ENCODE assay signal across 8 cellular contexts in the genomic region with DNA sequence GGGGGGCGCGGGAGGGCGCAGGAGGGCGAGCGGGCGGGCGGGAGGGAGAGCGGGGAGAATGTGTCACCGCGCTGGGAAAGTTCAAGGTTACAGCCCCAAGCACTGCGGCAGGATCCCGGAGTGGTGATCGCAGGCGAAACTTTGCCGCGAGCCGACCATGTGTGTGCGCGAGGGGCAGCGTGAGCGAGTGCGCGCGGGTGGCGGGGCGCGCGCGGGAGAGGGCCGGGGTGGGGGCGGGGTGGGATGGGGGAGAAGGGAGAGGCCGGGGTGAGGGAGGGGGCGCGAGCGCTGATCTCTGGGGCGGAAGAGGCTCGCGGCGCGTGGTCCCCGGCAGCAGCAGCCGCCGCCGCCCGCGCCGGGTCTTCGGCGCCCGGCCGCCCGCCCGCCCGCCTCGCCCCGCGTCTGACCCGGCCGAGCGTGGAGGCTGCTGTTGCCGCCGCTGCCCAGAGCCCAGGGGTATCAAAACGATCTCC. TPM values are rescaled to one million over a fixed set of nuclear protein-coding genes. Genes with fewer than 3 reads are reported as not detected.
A peak's percentile ranks its signal among the peaks of the same experiment; 100 is the strongest.
DNase-seq lines count a peak whose midpoint lies in the region; ATAC-seq and TF ChIP-seq lines count a peak whose summit lies in the region.

A gene (minus strand): TSS at position 191 of the 473 bp plus-strand sequence. CDS start 630 bp downstream, outside the sequence.

- H3K4me3 ChIP-seq in NT2/D1 (ENCODE audit: insufficient read length, low read depth) (peak within 1 kb of the TSS; percentile 67), coronary artery (peak within 1 kb of the TSS; percentile 95)

- no peaks in the 10 kb centered on the region for H3K36me3 ChIP-seq in NT2/D1 (ENCODE audit: insufficient read depth, insufficient read length, low read length)

- H3K9ac ChIP-seq in NT2/D1 (ENCODE audit: insufficient read length, low read depth), result peak within 1 kb of the TSS; percentile 82

- H3K27ac ChIP-seq in coronary artery, result peak within 1 kb of the TSS; percentile 96 to 100

- H3K4me1 Mint-ChIP-seq in activated CD8-positive, alpha-beta memory T cell treated with anti-CD3 and anti-CD28 coated beads, Interleukin-2, amount 10 ng/mL, durations not matched to agents 7 days and 5 days, result peaks cover 19% of the 10 kb centered on the region
- H3K4me1 Mint-ChIP-seq in stimulated activated naive CD8-positive, alpha-beta T cell treated with anti-CD3 and anti-CD28 coated beads, Interleukin-15, amount 100 ng/mL, for 72 hours, result peaks cover 41% of the 10 kb centered on the region

- TF ChIP-seq CTCF in coronary artery (IDR thresholded peaks at IDR 0.05), result no peak

- DNase-seq in activated CD8-positive, alpha-beta memory T cell treated with anti-CD3 and anti-CD28 coated beads, Interleukin-2, amount 10 ng/mL, durations not matched to agents 7 days and 5 days, result no peak
- DNase-seq in activated CD8-positive, alpha-beta memory T cell treated with anti-CD3 and anti-CD28 coated beads, Interleukin-2, amount 50 U/mL, for 48 hours, result no peak
- DNase-seq in NT2/D1 (ENCODE audit: low read depth, low spot score) (peak; percentile 52), coronary artery (ENCODE audit: low spot score) (no peak), left lobe of liver (ENCODE audit: low spot score) (peak; percentile 64)
- no peak for DNase-seq in stimulated activated naive CD8-positive, alpha-beta T cell treated with anti-CD3 and anti-CD28 coated beads, Interleukin-15, amount 100 ng/mL, for 72 hours

- ATAC-seq in activated CD8-positive, alpha-beta memory T cell treated with anti-CD3 and anti-CD28 coated beads, Interleukin-2, amount 10 ng/mL, durations not matched to agents 7 days and 5 days, result no peak
- ATAC-seq in left lobe of liver (peak; percentile 19), GM19351 (IDR thresholded peaks at IDR 0.05; ENCODE audit: unreplicated experiment) (no peak), HG03565 (IDR thresholded peaks at IDR 0.05; ENCODE audit: unreplicated experiment) (no peak)
- peak; percentile 33 for ATAC-seq in stimulated activated naive CD8-positive, alpha-beta T cell treated with anti-CD3 and anti-CD28 coated beads, Interleukin-15, amount 100 ng/mL, for 72 hours

- peak within 1 kb of the TSS; percentile 52 for H3K27ac Mint-ChIP-seq in activated CD8-positive, alpha-beta memory T cell treated with anti-CD3 and anti-CD28 coated beads, Interleukin-2, amount 10 ng/mL, durations not matched to agents 7 days and 5 days
- H3K27ac Mint-ChIP-seq in stimulated activated naive CD8-positive, alpha-beta T cell treated with anti-CD3 and anti-CD28 coated beads, Interleukin-15, amount 100 ng/mL, for 72 hours, result no peak within 1 kb of the TSS

- peak within 1 kb of the TSS; percentile 60 for H3K4me3 Mint-ChIP-seq in activated CD8-positive, alpha-beta memory T cell treated with anti-CD3 and anti-CD28 coated beads, Interleukin-2, amount 10 ng/mL, durations not matched to agents 7 days and 5 days
- peak within 1 kb of the TSS; percentile 85 to 86 for H3K4me3 Mint-ChIP-seq in stimulated activated naive CD8-positive, alpha-beta T cell treated with anti-CD3 and anti-CD28 coated beads, Interleukin-15, amount 100 ng/mL, for 72 hours

- H3K9me3 ChIP-seq in NT2/D1 (ENCODE audit: insufficient read depth, low read length), result no peaks in the 10 kb centered on the region

- H3K27me3 Mint-ChIP-seq in activated CD8-positive, alpha-beta memory T cell treated with anti-CD3 and anti-CD28 coated beads, Interleukin-2, amount 10 ng/mL, durations not matched to agents 7 days and 5 days, result peaks cover 74% of the 10 kb centered on the region
- H3K27me3 Mint-ChIP-seq in stimulated activated naive CD8-positive, alpha-beta T cell treated with anti-CD3 and anti-CD28 coated beads, Interleukin-15, amount 100 ng/mL, for 72 hours, result peaks cover 61% of the 10 kb centered on the region

- H3K9me3 Mint-ChIP-seq in activated CD8-positive, alpha-beta memory T cell treated with anti-CD3 and anti-CD28 coated beads, Interleukin-2, amount 10 ng/mL, durations not matched to agents 7 days and 5 days (ENCODE audit: low read depth), result no peaks in the 10 kb centered on the region
- H3K9me3 Mint-ChIP-seq in stimulated activated naive CD8-positive, alpha-beta T cell treated with anti-CD3 and anti-CD28 coated beads, Interleukin-15, amount 100 ng/mL, for 72 hours, result no peaks in the 10 kb centered on the region

- H3K27me3 ChIP-seq in NT2/D1 (ENCODE audit: insufficient read depth, insufficient read length), result peaks cover 61% of the 10 kb centered on the region

- H3K4me1 ChIP-seq in NT2/D1 (ENCODE audit: insufficient read depth, insufficient read length), result no peaks in the 10 kb centered on the region

- CTCF ChIA-PET in activated CD8-positive, alpha-beta memory T cell treated with anti-CD3 and anti-CD28 coated beads, Interleukin-2, amount 10 ng/mL, durations not matched to agents 7 days and 5 days (lab: Charles Lee), result no interaction called here

- H3K36me3 Mint-ChIP-seq in activated CD8-positive, alpha-beta memory T cell treated with anti-CD3 and anti-CD28 coated beads, Interleukin-2, amount 10 ng/mL, durations not matched to agents 7 days and 5 days, result peaks cover 3% of the 10 kb centered on the region

RNA-seq across cellular contexts. Expression of the gene that starts here (rescaled TPM):
- total RNA-seq in activated CD8-positive, alpha-beta memory T cell treated with anti-CD3 and anti-CD28 coated beads, Interleukin-2, amount 10 ng/mL, durations not matched to agents 7 days and 5 days, result not detected
- total RNA-seq in left lobe of liver, result 38.4 TPM

Comparison
In these comparisons a context has a peak if more than half of its experiments do, and no peak if none do; other contexts are left out.
1. RNA of the gene that starts here (total RNA-seq): 38.4 TPM in left lobe of liver (single experiment); not detected in activated CD8-positive, alpha-beta memory T cell treated with anti-CD3 and anti-CD28 coated beads, Interleukin-2, amount 10 ng/mL, durations not matched to agents 7 days and 5 days; every median in the first group is over 10 times any median in the second.
2. ATAC-seq: peak in left lobe of liver (single experiment) and stimulated activated naive CD8-positive, alpha-beta T cell treated with anti-CD3 and anti-CD28 coated beads, Interleukin-15, amount 100 ng/mL, for 72 hours (single experiment); none in activated CD8-positive, alpha-beta memory T cell treated with anti-CD3 and anti-CD28 coated beads, Interleukin-2, amount 10 ng/mL, durations not matched to agents 7 days and 5 days (single experiment), GM19351 (single experiment) and HG03565 (single experiment).
3. DNase-seq: peak in NT2/D1 (single experiment) and left lobe of liver (single experiment); none in activated CD8-positive, alpha-beta memory T cell treated with anti-CD3 and anti-CD28 coated beads, Interleukin-2, amount 10 ng/mL, durations not matched to agents 7 days and 5 days (single experiment), activated CD8-positive, alpha-beta memory T cell treated with anti-CD3 and anti-CD28 coated beads, Interleukin-2, amount 50 U/mL, for 48 hours (single experiment), coronary artery (single experiment) and stimulated activated naive CD8-positive, alpha-beta T cell treated with anti-CD3 and anti-CD28 coated beads, Interleukin-15, amount 100 ng/mL, for 72 hours (0 of 2).